In genomic region chr2:208062113-208062512, GRCh38 we compare ENCODE assay signal across 9 cellular contexts. TPM values are rescaled to one million over a fixed set of nuclear protein-coding genes. Genes with fewer than 3 reads are reported as not detected.
DNase-seq lines count a peak whose midpoint lies in the region; ATAC-seq, FAIRE-seq and TF ChIP-seq lines count a peak whose summit lies in the region.
"Had no signal": no experiment of that assay in that cellular context is flagged by ENCODE, and none has a peak within 500 bp of the region (broad histone marks: within the 10 kb centered on the region; RNA-seq: fewer than 3 reads in every experiment).

No MANE protein-coding gene starts in this region.

- peaks cover 0 to 4% (median 0%) of the 10 kb centered on the region in 6 donors for H3K4me1 ChIP-seq in spleen

- no peaks in the 10 kb centered on the region for H3K9me3 ChIP-seq in spleen

- no peak for TF ChIP-seq POLR2A in spleen (IDR thresholded peaks at IDR 0.05)

- WGBS in spleen, 5 donors, result 61 to 77% (median 65%) methylated on average over 4 of the region's 4 CpGs

- peak in 6 of 11 experiments; percentile 14 to 36 (median 22) for TF ChIP-seq CTCF in spleen (IDR thresholded peaks at IDR 0.05 in 8 of 11, conservative IDR thresholded peaks at IDR 0.05 in 3 of 11)

- no peak for ATAC-seq in HG03196 (IDR thresholded peaks at IDR 0.05; ENCODE audit: unreplicated experiment)
- ATAC-seq in HG03439 (IDR thresholded peaks at IDR 0.05; ENCODE audit: unreplicated experiment), result no peak

- DNase-seq in SKM-1 treated with dmso at 0.1 percent for 144 hours (lab: John Stamatoyannopoulos, UW; ENCODE audit: unreplicated experiment), result peak; percentile 13
- DNase-seq in SKM-1 (lab: John Stamatoyannopoulos, UW; ENCODE audit: unreplicated experiment), result no peak
- peak; percentile 39 for DNase-seq in NCI-H526 treated with DMSO at 0.1 percent for 48 hours (lab: John Stamatoyannopoulos, UW)
- DNase-seq in dermis blood vessel endothelial cell, result peak; percentile 56
- no peak for DNase-seq in spleen
- DNase-seq in urothelium cell line (ENCODE audit: low spot score), result no peak
- DNase-seq: naive B cell had no signal

- intact Hi-C loops in spleen (cut with DNase I; ENCODE audit: low total_unique reads), result no loop called here

- H3K27ac ChIP-seq in spleen, result no peak overlapping the region

- no peaks in the 10 kb centered on the region for H3K36me3 ChIP-seq in spleen

- H3K4me3 ChIP-seq in spleen, result no peak overlapping the region

- no peaks in the 10 kb centered on the region for H3K27me3 ChIP-seq in spleen (replicated peaks in 1 of 7)

- FAIRE-seq in urothelium cell line (lab: Jason Lieb, UNC), result no peak

RNA-seq across cellular contexts. Expression of gene PLEKHM3, which starts 36.8 kb away (rescaled TPM):
- 11.3 and 18.5 TPM in 2 replicates for total RNA-seq in dermis blood vessel endothelial cell
- 10 to 100 TPM; 14.8 to 24.3 (median 18.9) TPM for total RNA-seq in spleen
- polyA plus RNA-seq in spleen, result 1 to 10 TPM; 2.4 to 2.6 (median 2.4) TPM

Comparison
In these comparisons a context has a peak if more than half of its experiments do, and no peak if none do; other contexts are left out.
1. DNase-seq: peak in SKM-1 treated with dmso at 0.1 percent for 144 hours (single experiment), NCI-H526 treated with DMSO at 0.1 percent for 48 hours (single experiment) and dermis blood vessel endothelial cell (single experiment); none in SKM-1 (single experiment), spleen (single experiment) and urothelium cell line (single experiment).